ENCODE assay signal across 27 cellular contexts in genomic region chr5:149883550-149883949, GRCh38.
"Had no signal": no experiment of that assay in that cellular context is flagged by ENCODE, and none has a peak within 500 bp of the region (broad histone marks: within the 10 kb centered on the region; RNA-seq: fewer than 3 reads in every experiment).

No MANE protein-coding gene starts in this region.

- H2AFZ ChIP-seq: neural progenitor cell, parathyroid adenoma had no signal

- H3K9me3 ChIP-seq: left lung, lower lobe of right lung, neutrophil, right atrium auricular region, right lobe of liver, tibial nerve, upper lobe of left lung, vagina had no signal

- H3K79me2 ChIP-seq: parathyroid adenoma had no signal

- H3K4me1 ChIP-seq: left lung, neural progenitor cell, right lobe of liver, vagina had no signal

- H3K27ac ChIP-seq: left lung, lower lobe of right lung, neural progenitor cell, neutrophil, parathyroid adenoma, right atrium auricular region, right lobe of liver, tibial nerve, upper lobe of left lung, vagina had no signal

- H3K36me3 ChIP-seq: left lung, lower lobe of right lung, neural progenitor cell, neutrophil, right atrium auricular region, right lobe of liver, tibial nerve, upper lobe of left lung, vagina had no signal

- H3K27me3 ChIP-seq: left lung, neural progenitor cell, neutrophil, right atrium auricular region, right lobe of liver, tibial nerve, upper lobe of left lung, vagina had no signal

- H3K4me3 ChIP-seq: left lung, lower lobe of right lung, neural progenitor cell, right atrium auricular region, right lobe of liver, smooth muscle cell, tibial nerve, upper lobe of left lung, vagina had no signal

- ATAC-seq: left colon; left lung; lower lobe of right lung; natural killer cell; right lobe of liver; stimulated activated memory B cell treated with anti-CD40 and anti-IgM and Interleukin-4, amounts not matched to agents 10 μg/mL and 1 μg/mL and 100 μg/mL, for 72 hours; stimulated activated naive CD8-positive, alpha-beta T cell treated with anti-CD3 and anti-CD28 coated beads, Interleukin-15, amount 100 ng/mL, for 72 hours had no signal

- FAIRE-seq: kidney had no signal

- H3K9ac ChIP-seq: neural progenitor cell, parathyroid adenoma had no signal

- DNase-seq: hippocampal formation; kidney; left colon; left lung; lower lobe of right lung; mesendoderm; naive B cell; natural killer cell; nephron progenitor cell; occipital lobe; right lobe of liver; stimulated activated CD4-positive, alpha-beta T cell treated with anti-CD3 and anti-CD28 coated beads, Interleukin-1b, Interleukin-23, amount 100 ng/mL, for 48 hours; stimulated activated CD4-positive, alpha-beta T cell treated with anti-CD3 and anti-CD28 coated beads, Interleukin-2, amount 100 ng/mL, for 48 hours; stimulated activated CD4-positive, alpha-beta T cell treated with anti-CD3 and anti-CD28 coated beads, Interleukin-4, amount 100 ng/mL, for 4 hours; stimulated activated CD8-positive, alpha-beta memory T cell treated with anti-CD3 and anti-CD28 coated beads, Interleukin-4, amount 100 ng/mL, for 48 hours; stimulated activated naive CD4-positive, alpha-beta T cell treated with Interleukin-2 at 50 U/mL for 16 hours; stimulated activated naive CD8-positive, alpha-beta T cell treated with anti-CD3 and anti-CD28 coated beads, Interleukin-15, amount 100 ng/mL, for 72 hours; substantia nigra; upper lobe of left lung had no signal

- H3K4me2 ChIP-seq: neural progenitor cell, smooth muscle cell had no signal
